ENCODE assay signal across 28 cellular contexts in genomic region chr6:157267654-157268053, GRCh38.
"Had no signal": no experiment of that assay in that cellular context is flagged by ENCODE, and none has a peak within 500 bp of the region (broad histone marks: within the 10 kb centered on the region; RNA-seq: fewer than 3 reads in every experiment).

No MANE protein-coding gene starts in this region.

- H3K27me3 ChIP-seq: brain microvascular endothelial cell, heart left ventricle, pancreas, stomach, tibial nerve had no signal

- H3K27ac Mint-ChIP-seq: activated CD4-positive, alpha-beta memory T cell treated with anti-CD3 and anti-CD28 coated beads, Interleukin-2, amount 10 ng/mL, durations not matched to agents 7 days and 5 days; activated CD4-positive, alpha-beta T cell treated with anti-CD3 and anti-CD28 coated beads, Interleukin-2, amount 10 ng/mL, durations not matched to agents 7 days and 5 days; activated naive CD8-positive, alpha-beta T cell; activated T-helper 2 cell treated with anti-CD3 and anti-CD28 coated beads, Interferon-gamma antibody, Interleukin-2, Interleukin-4, amounts not matched to agents 10 μg/mL and 5 μg/mL and 100 μg/mL, durations not matched to agents 14 hours and 24 hours and 36 hours; natural killer cell treated with Interleukin-12 subunit alpha and Interleukin-12 subunit beta and Interleukin-15 and Interleukin-18, amount 100 ng/mL, for 72 hours; stimulated activated naive B cell treated with anti-CD40 and anti-IgM and Interleukin-4, amounts not matched to agents 10 μg/mL and 1 μg/mL and 100 μg/mL, for 72 hours; T-helper 1 cell treated with Interleukin-12 subunit alpha and Interleukin-12 subunit beta and Interleukin-4 antibody, amounts not matched to agents 30 μg/mL and 1 μg/mL, for 36 hours had no signal

- H3K27me3 Mint-ChIP-seq: activated CD4-positive, alpha-beta memory T cell treated with anti-CD3 and anti-CD28 coated beads, Interleukin-2, amount 10 ng/mL, durations not matched to agents 7 days and 5 days; activated CD4-positive, alpha-beta T cell treated with anti-CD3 and anti-CD28 coated beads, Interleukin-2, amount 10 ng/mL, durations not matched to agents 7 days and 5 days; activated naive CD8-positive, alpha-beta T cell had no signal

- H3K4me3 ChIP-seq: heart left ventricle, lung, mucosa of descending colon, pancreas, psoas muscle, smooth muscle cell, stomach, tibial nerve had no signal

- DNase-seq: activated CD4-positive, alpha-beta memory T cell treated with anti-CD3 and anti-CD28 coated beads, Interleukin-2, amount 10 ng/mL, durations not matched to agents 7 days and 5 days; activated CD4-positive, alpha-beta T cell treated with anti-CD3 and anti-CD28 coated beads for 1 hour; activated CD4-positive, alpha-beta T cell treated with anti-CD3 and anti-CD28 coated beads, Interleukin-2, amount 10 ng/mL, durations not matched to agents 7 days and 5 days; activated CD8-positive, alpha-beta memory T cell treated with anti-CD3 and anti-CD28 coated beads, Interleukin-2, amount 50 U/mL, for 48 hours; activated naive CD4-positive, alpha-beta T cell treated with Interleukin-2 at 50 U/mL for 16 hours; activated T-cell treated with anti-CD3 and anti-CD28 coated beads, Interleukin-2, amount 50 U/mL, for 4 hours; brain microvascular endothelial cell; cortex of kidney; heart left ventricle; kidney glomerular epithelial cell; pancreas; psoas muscle; stimulated activated CD4-positive, alpha-beta T cell treated with anti-CD3 and anti-CD28 coated beads, Interleukin-15, amount 100 ng/mL, for 24 hours; stimulated activated CD4-positive, alpha-beta T cell treated with anti-CD3 and anti-CD28 coated beads, Interleukin-2, amount 100 ng/mL, for 24 hours; stimulated activated naive B cell treated with anti-CD40 and anti-IgM and Interleukin-4, amounts not matched to agents 10 μg/mL and 1 μg/mL and 100 μg/mL, for 72 hours; stomach; SW 1271; T1000 had no signal

- ATAC-seq: activated T-cell treated with anti-CD3 and anti-CD28 coated beads, Interleukin-2, amount 50 U/mL, for 4 hours; heart left ventricle; left lobe of liver; mucosa of descending colon; natural killer cell treated with Interleukin-12 subunit alpha and Interleukin-12 subunit beta and Interleukin-15 and Interleukin-18, amount 100 ng/mL, for 72 hours; pancreas; psoas muscle; stimulated activated naive B cell treated with anti-CD40 and anti-IgM and Interleukin-4, amounts not matched to agents 10 μg/mL and 1 μg/mL and 100 μg/mL, for 72 hours had no signal

- H3K36me3 ChIP-seq: brain microvascular endothelial cell, heart left ventricle, neutrophil, pancreas, stomach, tibial nerve had no signal

- H3K4me2 ChIP-seq: smooth muscle cell had no signal

- H3K4me1 Mint-ChIP-seq: activated CD4-positive, alpha-beta T cell treated with anti-CD3 and anti-CD28 coated beads, Interleukin-2, amount 10 ng/mL, durations not matched to agents 7 days and 5 days; stimulated activated naive B cell treated with anti-CD40 and anti-IgM and Interleukin-4, amounts not matched to agents 10 μg/mL and 1 μg/mL and 100 μg/mL, for 72 hours had no signal

- H3K27ac ChIP-seq: brain microvascular endothelial cell, neutrophil, pancreas, psoas muscle, tibial nerve had no signal

- H3K36me3 Mint-ChIP-seq: activated naive CD8-positive, alpha-beta T cell; stimulated activated naive B cell treated with anti-CD40 and anti-IgM and Interleukin-4, amounts not matched to agents 10 μg/mL and 1 μg/mL and 100 μg/mL, for 72 hours had no signal

- H3K4me1 ChIP-seq: pancreas had no signal

- H3K9me3 ChIP-seq: heart left ventricle, mucosa of descending colon, neutrophil, pancreas, psoas muscle, stomach, tibial nerve had no signal

- H3K4me3 Mint-ChIP-seq: activated CD4-positive, alpha-beta memory T cell treated with anti-CD3 and anti-CD28 coated beads, Interleukin-2, amount 10 ng/mL, durations not matched to agents 7 days and 5 days; activated CD4-positive, alpha-beta T cell treated with anti-CD3 and anti-CD28 coated beads, Interleukin-2, amount 10 ng/mL, durations not matched to agents 7 days and 5 days; activated naive CD8-positive, alpha-beta T cell; activated T-cell treated with anti-CD3 and anti-CD28 coated beads, Interleukin-2, amount 50 U/mL, for 4 hours; natural killer cell treated with Interleukin-12 subunit alpha and Interleukin-12 subunit beta and Interleukin-15 and Interleukin-18, amount 100 ng/mL, for 72 hours; stimulated activated naive B cell treated with anti-CD40 and anti-IgM and Interleukin-4, amounts not matched to agents 10 μg/mL and 1 μg/mL and 100 μg/mL, for 72 hours; T-helper 1 cell treated with Interleukin-12 subunit alpha and Interleukin-12 subunit beta and Interleukin-4 antibody, amounts not matched to agents 30 μg/mL and 1 μg/mL, for 36 hours had no signal
